ENCODE assay signal across 1 cellular context in genomic region chr10:75297021-75297599, GRCh38.
TF ChIP-seq lines count a peak whose summit lies in the region.

No MANE protein-coding gene starts in this region.

TF ChIP-seq in HCT116, 20 proteins besides CTCF, POLR2A, EP300 and RAD21 (continued from another document):
- no peak for TF ChIP-seq ZNF274 (IDR thresholded peaks at IDR 0.05; ENCODE audit: low read depth, low read length)
- no peak for TF ChIP-seq CEBPB (IDR thresholded peaks at IDR 0.05; ENCODE audit: low read depth)
- no peak for TF ChIP-seq FOSL1 (IDR thresholded peaks at IDR 0.05; ENCODE audit: low read depth)
- TF ChIP-seq CBX3 (IDR thresholded peaks at IDR 0.05; ENCODE audit: low read depth), result no peak
- no peak for TF ChIP-seq ZFX (IDR thresholded peaks at IDR 0.05)
